ENCODE assay signal across 8 cellular contexts in the genomic region with DNA sequence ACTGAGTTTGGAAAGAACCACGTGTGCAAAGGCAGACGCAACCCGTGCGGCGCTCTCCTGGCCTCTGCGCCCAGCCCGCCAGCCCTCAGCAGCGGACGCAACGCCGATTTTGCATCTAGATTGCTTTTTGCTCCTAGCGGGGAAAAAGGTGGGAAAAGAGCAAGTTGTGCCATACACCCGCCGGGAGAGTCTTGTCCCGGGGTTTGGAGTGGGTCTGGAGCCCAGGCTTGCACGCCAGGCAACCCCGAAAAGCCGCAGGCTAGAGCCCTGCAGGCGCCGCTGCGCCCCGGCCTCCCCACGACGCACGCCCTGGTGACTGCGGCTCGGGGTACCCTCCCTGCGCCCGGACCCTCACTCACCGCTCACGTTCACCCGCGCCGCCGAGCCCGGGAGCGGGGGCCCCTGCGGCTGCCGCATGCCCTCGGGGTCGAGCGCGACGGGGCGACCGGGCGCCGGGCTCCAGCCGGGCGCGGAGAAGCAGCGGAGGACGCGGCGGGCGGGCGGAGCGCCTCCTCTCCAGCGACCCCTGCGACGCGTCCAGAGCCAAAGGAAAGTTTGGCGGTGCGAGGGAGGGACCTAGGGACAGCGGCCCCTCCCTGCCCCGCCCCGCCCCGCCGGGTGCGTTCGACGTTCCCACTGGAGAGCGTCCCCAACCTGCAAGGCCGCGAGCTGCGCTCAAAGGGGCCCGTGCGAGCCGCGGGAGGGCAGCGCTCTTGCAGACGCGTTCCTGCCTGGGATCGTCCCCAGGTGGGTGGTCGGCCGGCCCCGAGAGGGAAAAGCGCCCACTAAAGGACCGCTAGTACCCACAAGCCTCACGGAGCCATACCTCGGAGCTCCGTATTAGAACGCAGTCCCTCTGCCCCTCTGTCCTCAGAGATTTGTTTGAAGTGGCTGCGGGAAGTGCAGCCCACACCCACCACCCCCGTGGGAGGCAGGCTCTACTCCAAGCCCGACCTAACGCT. TPM values are rescaled to one million over a fixed set of nuclear protein-coding genes. Genes with fewer than 3 reads are reported as not detected.
DNase-seq lines count a peak whose midpoint lies in the region; ATAC-seq, FAIRE-seq and TF ChIP-seq lines count a peak whose summit lies in the region.

A gene with protein sequence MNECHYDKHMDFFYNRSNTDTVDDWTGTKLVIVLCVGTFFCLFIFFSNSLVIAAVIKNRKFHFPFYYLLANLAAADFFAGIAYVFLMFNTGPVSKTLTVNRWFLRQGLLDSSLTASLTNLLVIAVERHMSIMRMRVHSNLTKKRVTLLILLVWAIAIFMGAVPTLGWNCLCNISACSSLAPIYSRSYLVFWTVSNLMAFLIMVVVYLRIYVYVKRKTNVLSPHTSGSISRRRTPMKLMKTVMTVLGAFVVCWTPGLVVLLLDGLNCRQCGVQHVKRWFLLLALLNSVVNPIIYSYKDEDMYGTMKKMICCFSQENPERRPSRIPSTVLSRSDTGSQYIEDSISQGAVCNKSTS (minus strand): TSS at position 550 of the 962 bp plus-strand sequence. CDS start 27,086 bp downstream, outside the sequence.

- no peak within 1 kb of the TSS for H2AK5ac ChIP-seq in neuronal stem cell (ENCODE audit: low read depth, low read length)

- peak; percentile 71 for ATAC-seq in esophagus mucosa

- DNase-seq in HTR-8/SVneo (ENCODE audit: insufficient read length, low spot score), result peak; percentile 53
- peak; percentile 16 for DNase-seq in activated CD4-positive, alpha-beta T cell treated with anti-CD3 and anti-CD28 coated beads, Interleukin-2, amount 50 U/mL, for 1 hour
- peak; percentile 67 for DNase-seq in neuronal stem cell (ENCODE audit: low spot score)
- no peak for DNase-seq in GM10248 (ENCODE audit: extremely low spot score)
- no peak for DNase-seq in superior temporal gyrus (ENCODE audit: extremely low spot score)
- no peak for DNase-seq in erythroblast (lab: John Stamatoyannopoulos, UW)

- H2AFZ ChIP-seq in ACC112 (ENCODE audit: low read length, unreplicated experiment) (peak within 1 kb of the TSS; percentile 66), neuronal stem cell (ENCODE audit: low read length) (peak within 1 kb of the TSS; percentile 58)

- peak within 1 kb of the TSS; percentile 34 for H3K23ac ChIP-seq in neuronal stem cell (ENCODE audit: low read depth, low read length, poor library complexity)

- H3K36me3 ChIP-seq in ACC112 (ENCODE audit: insufficient read depth, low read length), result no peaks in the 10 kb centered on the region
- no peaks in the 10 kb centered on the region for H3K36me3 ChIP-seq in neuronal stem cell (replicated peaks in 1 of 2; ENCODE audit: control insufficient read depth in 2 of 2, insufficient read depth in 2 of 2, low read length in 2 of 2)

- H4K8ac ChIP-seq in neuronal stem cell (ENCODE audit: low read depth, low read length), result no peak within 1 kb of the TSS

- no peak within 1 kb of the TSS for H2BK120ac ChIP-seq in neuronal stem cell (ENCODE audit: low read depth, low read length)

- H3K4me1 ChIP-seq in ACC112 (ENCODE audit: control insufficient read depth, insufficient read depth, low read length, unreplicated experiment), result no peaks in the 10 kb centered on the region
- H3K4me1 ChIP-seq in neuronal stem cell (ENCODE audit: control insufficient read depth in 2 of 2, insufficient read depth in 1 of 2, low read depth in 1 of 2, low read length in 2 of 2), result peaks cover 0 to 1% of the 10 kb centered on the region in 2 donors

- CTCF ChIA-PET in GM10248 (lab: Yijun Ruan, JAX), result no interaction called here

- H3K4me3 ChIP-seq in ACC112 (ENCODE audit: low read depth, low read length) (peak within 1 kb of the TSS; percentile 72), neuronal stem cell (ENCODE audit: low read length in 2 of 2) (peak within 1 kb of the TSS in 1 of 2 donors; percentile 80)

- H3K27ac ChIP-seq in ACC112 (ENCODE audit: low read depth, low read length) (no peak within 1 kb of the TSS), neuronal stem cell (replicated peaks; ENCODE audit: low read length) (no peak within 1 kb of the TSS)

- peaks cover 53% of the 10 kb centered on the region for H3K27me3 ChIP-seq in ACC112 (ENCODE audit: insufficient read depth, low read length)
- peaks cover 5 to 64% (median 26%) of the 10 kb centered on the region in 3 experiments for H3K27me3 ChIP-seq in neuronal stem cell (ENCODE audit: control insufficient read depth in 3 of 3, insufficient read depth in 3 of 3, low read depth in 1 of 3, low read length in 3 of 3)

- no peak within 1 kb of the TSS for H3K4ac ChIP-seq in neuronal stem cell (ENCODE audit: low read length)

- peak; percentile 48 for FAIRE-seq in HTR-8/SVneo (lab: Jason Lieb, UNC)

- peak within 1 kb of the TSS; percentile 49 for H3K18ac ChIP-seq in neuronal stem cell (ENCODE audit: low read length)

- H4K91ac ChIP-seq in neuronal stem cell (ENCODE audit: low read depth, low read length, poor library complexity), result no peak within 1 kb of the TSS

- H3K79me1 ChIP-seq in neuronal stem cell (ENCODE audit: low read depth, low read length), result no peaks in the 10 kb centered on the region

- POLR2A ChIA-PET in GM10248 (lab: Yijun Ruan, JAX), result no interaction called here

- H3K9ac ChIP-seq in neuronal stem cell (ENCODE audit: low read depth, low read length, poor library complexity), result peak within 1 kb of the TSS; percentile 45

- no peak within 1 kb of the TSS for H2BK12ac ChIP-seq in neuronal stem cell (ENCODE audit: low read length)

- peak within 1 kb of the TSS; percentile 78 for H3K4me2 ChIP-seq in neuronal stem cell (ENCODE audit: insufficient read depth, low read length, poor library complexity, severe bottlenecking)

- H3K14ac ChIP-seq in neuronal stem cell (ENCODE audit: low read length), result no peak within 1 kb of the TSS

- H2BK15ac ChIP-seq in neuronal stem cell (ENCODE audit: low read length), result no peak within 1 kb of the TSS

- peaks cover 0 to 4% of the 10 kb centered on the region in 2 donors for H3K9me3 ChIP-seq in neuronal stem cell (replicated peaks in 1 of 2; ENCODE audit: control insufficient read depth in 2 of 2, insufficient read depth in 1 of 2, low read depth in 1 of 2, low read length in 2 of 2)

- H2BK5ac ChIP-seq in neuronal stem cell (ENCODE audit: low read length), result no peak within 1 kb of the TSS

- TF ChIP-seq CTCF in GM10248 (IDR thresholded peaks at IDR 0.05; ENCODE audit: control extremely low read depth, extremely low read depth, low read depth, missing control alignments), result no peak

- TF ChIP-seq POLR2A in erythroblast (IDR thresholded peaks at IDR 0.05; ENCODE audit: low read length), result no peak

- no CpG with 5 or more reads among the region's 97 CpGs for WGBS in neuronal stem cell (ENCODE audit: extremely low coverage in 2 of 2, insufficient read length in 2 of 2, insufficient replicate concordance in 1 of 2), 2 donors

- H3K79me2 ChIP-seq in ACC112 (ENCODE audit: control insufficient read depth, insufficient read depth, low read length, unreplicated experiment), result no peaks in the 10 kb centered on the region

RNA-seq across cellular contexts. Expression of the gene that starts here (rescaled TPM):
- 20.6 TPM for total RNA-seq in esophagus mucosa
- 1.9 TPM for polyA plus RNA-seq in neuronal stem cell (2013, experiment 1 of 2)
- 2.0 TPM for polyA plus RNA-seq in neuronal stem cell (2013, experiment 2 of 2)

Comparison
In these comparisons a context has a peak if more than half of its experiments do, and no peak if none do; other contexts are left out.
1. DNase-seq: peak in HTR-8/SVneo (single experiment), activated CD4-positive, alpha-beta T cell treated with anti-CD3 and anti-CD28 coated beads, Interleukin-2, amount 50 U/mL, for 1 hour (single experiment) and neuronal stem cell (single experiment); none in GM10248 (single experiment), superior temporal gyrus (single experiment) and erythroblast (0 of 2).